10 cellular contexts compared by ENCODE assay signal in the genomic region with DNA sequence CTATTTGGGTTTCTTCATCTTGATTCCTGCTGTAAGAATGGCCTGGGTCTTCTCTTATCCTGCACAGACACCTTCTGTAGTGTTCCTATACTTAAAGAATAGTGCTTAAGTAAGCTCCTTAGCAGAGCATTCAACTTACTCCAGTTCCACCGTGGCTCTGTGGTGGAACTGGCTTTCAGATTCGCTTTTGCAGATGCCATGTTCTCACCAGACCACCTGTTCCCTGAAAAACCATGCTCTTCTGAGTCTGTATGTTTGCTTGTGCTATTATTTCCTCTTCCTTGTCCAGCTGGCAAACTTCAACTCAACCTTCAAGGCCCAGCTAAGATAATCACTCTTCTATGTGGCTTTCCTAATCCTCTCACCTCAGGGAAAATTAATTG. TPM values are rescaled to one million over a fixed set of nuclear protein-coding genes. Genes with fewer than 3 reads are reported as not detected.
DNase-seq lines count a peak whose midpoint lies in the region; ATAC-seq lines count a peak whose summit lies in the region.
"Had no signal": no experiment of that assay in that cellular context is flagged by ENCODE, and none has a peak within 500 bp of the region (broad histone marks: within the 10 kb centered on the region; RNA-seq: fewer than 3 reads in every experiment).

No MANE protein-coding gene starts in this region.

- H3K27me3 Mint-ChIP-seq in naive B cell: no peaks in the 10 kb centered on the region

- H3K4me1 Mint-ChIP-seq in naive B cell: peaks cover 39 to 68% (median 61%) of the 10 kb centered on the region in 3 donors

- H3K9me3 Mint-ChIP-seq in naive B cell: no peaks in the 10 kb centered on the region

- H3K36me3 Mint-ChIP-seq in naive B cell: no peaks in the 10 kb centered on the region

- ATAC-seq in naive B cell (ENCODE audit: low read depth in 2 of 2): no peak
- ATAC-seq in GM18520 (IDR thresholded peaks at IDR 0.05; ENCODE audit: unreplicated experiment): no peak
- ATAC-seq in GM19397 (IDR thresholded peaks at IDR 0.05; ENCODE audit: unreplicated experiment): no peak
- no peak for ATAC-seq in HG03139 (IDR thresholded peaks at IDR 0.05; ENCODE audit: unreplicated experiment)

- peak overlapping the region in 5 of 6 donors; percentile 1 to 35 (median 6) for H3K27ac Mint-ChIP-seq in naive B cell

- peak; percentile 2 for DNase-seq in stimulated activated CD4-positive, alpha-beta T cell treated with anti-CD3 and anti-CD28 coated beads, Interleukin-12 subunit alpha, Interleukin-12 subunit beta, amount 100 ng/mL, for 4 hours
- DNase-seq in stimulated activated CD4-positive, alpha-beta T cell treated with anti-CD3 and anti-CD28 coated beads, Interleukin-4, amount 100 ng/mL, for 1 hour: no peak
- peak; percentile 15 for DNase-seq in amniotic epithelial cell (ENCODE audit: low read depth)
- no peak for DNase-seq in naive B cell
- DNase-seq in SIG-M5 treated with dmso at 0.1 percent for 504 hours (lab: John Stamatoyannopoulos, UW; ENCODE audit: unreplicated experiment): no peak
- DNase-seq: amygdala, NCI-H446 had no signal

- H3K4me3 Mint-ChIP-seq in naive B cell: peak overlapping the region in 6 of 8 donors; percentile 12 to 70 (median 55)

RNA-seq across cellular contexts. Expression of a gene that starts 4.9 kb away (rescaled TPM):
- polyA plus RNA-seq in naive B cell (ENCODE audit: low read depth in 6 of 6): 10 to 100 TPM; 14.5 to 25.9 (median 21.1) TPM

Comparison
In these comparisons a context has a peak if more than half of its experiments do, and no peak if none do; other contexts are left out.
1. DNase-seq: peak in stimulated activated CD4-positive, alpha-beta T cell treated with anti-CD3 and anti-CD28 coated beads, Interleukin-12 subunit alpha, Interleukin-12 subunit beta, amount 100 ng/mL, for 4 hours (single experiment) and amniotic epithelial cell (single experiment); none in stimulated activated CD4-positive, alpha-beta T cell treated with anti-CD3 and anti-CD28 coated beads, Interleukin-4, amount 100 ng/mL, for 1 hour (single experiment), naive B cell (single experiment) and SIG-M5 treated with dmso at 0.1 percent for 504 hours (single experiment).